ENCODE assay signal across 8 cellular contexts in genomic region chrX:9342581-9343051, GRCh38.
DNase-seq lines count a peak whose midpoint lies in the region; ATAC-seq lines count a peak whose summit lies in the region.

No MANE protein-coding gene starts in this region.

- no peak overlapping the region for H3K27ac Mint-ChIP-seq in activated naive CD8-positive, alpha-beta T cell

- 0 out of 2 replicates have a peak, but pooled peaks cover 6% of the 10 kb centered on the region for H3K27me3 ChIP-seq in SJCRH30

- no peak for ATAC-seq in HG02571 (IDR thresholded peaks at IDR 0.05; ENCODE audit: unreplicated experiment)
- no peak for ATAC-seq in GM18519 (IDR thresholded peaks at IDR 0.05; ENCODE audit: low FRiP score, unreplicated experiment)

- peaks cover 13% of the 10 kb centered on the region for H3K4me1 ChIP-seq in SJCRH30

- H3K9me3 Mint-ChIP-seq in activated naive CD8-positive, alpha-beta T cell (ENCODE audit: low read depth) = no peaks in the 10 kb centered on the region

- H3K36me3 Mint-ChIP-seq in activated naive CD8-positive, alpha-beta T cell = no peaks in the 10 kb centered on the region

- H3K4me3 ChIP-seq in SJCRH30 = peak overlapping the region; percentile 40

- peaks cover 28% of the 10 kb centered on the region for H3K4me1 Mint-ChIP-seq in activated naive CD8-positive, alpha-beta T cell (ENCODE audit: low read depth)

- no peak overlapping the region for H3K27ac ChIP-seq in SJCRH30

- DNase-seq in COLO668 (lab: John Stamatoyannopoulos, UW; ENCODE audit: unreplicated experiment) (peak; percentile 78), LHCN-M2 (ENCODE audit: low read depth) (peak; percentile 77), SJCRH30 (peak; percentile 81 to 88), head of caudate nucleus (peak; percentile 58 to 89 (median 79)), non-pigmented ciliary epithelial cell (ENCODE audit: low read depth) (peak; percentile 32)

- no peaks in the 10 kb centered on the region for H3K9me3 ChIP-seq in SJCRH30 (replicated peaks)

- H3K4me3 Mint-ChIP-seq in activated naive CD8-positive, alpha-beta T cell = peak overlapping the region; percentile 53

- intact Hi-C loops in head of caudate nucleus (cut with DNase I) = loop anchor here (1.0 kb wide), 1 partner anchor 121 kb away; no protein-coding TSS in a partner anchor

- H3K27me3 Mint-ChIP-seq in activated naive CD8-positive, alpha-beta T cell = no peaks in the 10 kb centered on the region

- H3K36me3 ChIP-seq in SJCRH30 = no peaks in the 10 kb centered on the region

Comparison
In these comparisons a context has a peak if more than half of its experiments do, and no peak if none do; other contexts are left out.
1. DNase-seq: peak in every context shown above with its lines; median percentile 84 in SJCRH30; 79 in head of caudate nucleus; 78 in COLO668; 77 in LHCN-M2; 32 in non-pigmented ciliary epithelial cell.